ENCODE assay signal across 8 cellular contexts in the genomic region with DNA sequence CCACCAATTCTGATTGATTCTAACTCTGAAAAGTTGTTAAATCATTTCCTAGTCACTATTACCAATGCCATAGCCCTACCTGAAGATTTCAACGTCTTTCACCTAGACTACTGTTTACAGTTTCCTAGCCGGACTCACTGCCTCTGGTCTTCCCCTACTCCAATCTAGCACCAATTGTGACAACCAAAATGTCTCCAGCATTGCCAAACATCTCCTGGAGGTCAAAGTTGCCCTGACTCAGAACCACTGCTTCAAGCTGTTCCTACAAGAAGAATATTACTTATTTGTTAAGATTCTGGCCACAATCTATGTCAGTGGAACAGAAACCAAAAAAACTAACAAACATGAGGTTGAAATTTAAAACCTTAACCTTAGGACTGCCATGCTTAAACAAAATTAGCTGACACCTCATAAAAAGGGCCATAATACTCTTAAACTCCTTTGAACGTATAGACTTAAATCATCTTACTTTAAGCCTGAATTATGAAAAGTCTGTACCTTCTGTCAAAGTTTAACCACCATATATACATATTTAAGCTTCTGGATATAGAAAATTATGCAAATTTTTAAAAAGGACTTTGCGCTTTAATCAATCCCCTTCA. TPM values are rescaled to one million over a fixed set of nuclear protein-coding genes. Genes with fewer than 3 reads are reported as not detected.
DNase-seq lines count a peak whose midpoint lies in the region; ATAC-seq and TF ChIP-seq lines count a peak whose summit lies in the region.

No MANE protein-coding gene starts in this region.

- peak overlapping the region; percentile 98 for H3K9ac ChIP-seq in PC-3 (ENCODE audit: low read length)
- H3K9ac ChIP-seq in trophoblast cell (ENCODE audit: low read length), result no peak overlapping the region

- intact Hi-C loops in PC-3 (cut with micrococcal nuclease), result loop anchor here (5.0 to 10.0 kb wide), 3 partner anchors 82 to 511 kb away; a partner anchor contains a TSS

- no peak overlapping the region for H4K12ac ChIP-seq in trophoblast cell (ENCODE audit: low read depth, low read length)

- TF ChIP-seq CTCF in PC-3 (conservative IDR thresholded peaks at IDR 0.05; ENCODE audit: low read depth, low read length) (no peak), epithelial cell of esophagus (IDR thresholded peaks at IDR 0.05; ENCODE audit: insufficient read depth, low read depth, low read length, missing control alignments) (no peak)

- H4K8ac ChIP-seq in trophoblast cell (ENCODE audit: low read depth, low read length), result no peak overlapping the region

- no peak overlapping the region for H3K18ac ChIP-seq in trophoblast cell (ENCODE audit: low read length)

- H3K79me1 ChIP-seq in trophoblast cell (ENCODE audit: low read length), result peaks cover 13% of the 10 kb centered on the region

- H3K36me3 ChIP-seq in PC-3 (ENCODE audit: low read depth, low read length), result peaks cover 22% of the 10 kb centered on the region; the same call in 1 of the 2 replicates
- H3K36me3 ChIP-seq in trophoblast cell (ENCODE audit: control insufficient read depth in 1 of 2, insufficient read depth in 2 of 2, low read length in 2 of 2), result peaks cover 14 to 20% of the 10 kb centered on the region in 2 experiments

- CTCF ChIA-PET in PC-3 (lab: Charles Lee), result no interaction called here

- H3K14ac ChIP-seq in trophoblast cell (ENCODE audit: low read length), result no peak overlapping the region

- H3K4me1 ChIP-seq in PC-3 (ENCODE audit: insufficient read depth, low read length) (peaks cover 12% of the 10 kb centered on the region), trophoblast cell (ENCODE audit: control insufficient read depth in 1 of 2, insufficient read depth in 2 of 2, low read length in 2 of 2) (peaks cover 0 to 2% of the 10 kb centered on the region in 2 experiments)

- H2BK120ac ChIP-seq in trophoblast cell (ENCODE audit: insufficient read depth, low read length, poor library complexity), result no peak overlapping the region

- H3K23ac ChIP-seq in trophoblast cell (ENCODE audit: low read length), result no peak overlapping the region

- no peaks in the 10 kb centered on the region for H3K27me3 ChIP-seq in PC-3 (ENCODE audit: low read length)
- H3K27me3 ChIP-seq in trophoblast cell (ENCODE audit: insufficient read depth, low read length), result no peaks in the 10 kb centered on the region

- BruUV-seq in PC-3 (replicated peaks; lab: Mats Ljungman, UMichigan), result no TSS peak

- no peaks in the 10 kb centered on the region for H3K9me2 ChIP-seq in PC-3 (replicated peaks; ENCODE audit: low read length)

- ATAC-seq in PC-3 (no peak), HG03159 (IDR thresholded peaks at IDR 0.05; ENCODE audit: unreplicated experiment) (no peak)

- H3K27ac ChIP-seq in PC-3 (ENCODE audit: low read length) (no peak overlapping the region), trophoblast cell (ENCODE audit: low read depth, low read length) (no peak overlapping the region)

- H4K20me1 ChIP-seq in PC-3 (ENCODE audit: low read length), result 0 out of 2 replicates have a peak, but pooled peaks cover 8% of the 10 kb centered on the region

- H3K4me3 ChIP-seq in PC-3 (ENCODE audit: low read length) (peak overlapping the region; percentile 96), epithelial cell of esophagus (ENCODE audit: low read length) (peak overlapping the region; percentile 74), trophoblast cell (ENCODE audit: low read depth, low read length) (no peak overlapping the region)

- H3K4me2 ChIP-seq in PC-3 (ENCODE audit: low read length) (peak overlapping the region; percentile 98), trophoblast cell (ENCODE audit: low read length) (no peak overlapping the region)

- POLR2A ChIA-PET in PC-3 (lab: Charles Lee; ENCODE audit: unreplicated experiment), result interaction anchor here (0.7 kb wide), 1 partner anchor 516 kb away, joined by 9 read pairs; no protein-coding TSS in a partner anchor

- no peak overlapping the region for H4K91ac ChIP-seq in trophoblast cell (ENCODE audit: low read depth, low read length)

- WGBS in trophoblast cell (ENCODE audit: extremely low coverage, insufficient coverage, insufficient read length), result no CpG with 5 or more reads among the region's 4 CpGs

- H2BK5ac ChIP-seq in trophoblast cell (ENCODE audit: low read depth, low read length, poor library complexity), result no peak overlapping the region

- no peak overlapping the region for H2AK5ac ChIP-seq in trophoblast cell (ENCODE audit: low read length)

- H3K79me2 ChIP-seq in PC-3 (ENCODE audit: low read length) (peaks cover 66% of the 10 kb centered on the region), trophoblast cell (ENCODE audit: control insufficient read depth, insufficient read depth, low read length, poor library complexity) (peaks cover 16% of the 10 kb centered on the region)

- no peak overlapping the region for H2BK12ac ChIP-seq in trophoblast cell (ENCODE audit: low read length)

- H2AFZ ChIP-seq in PC-3 (ENCODE audit: low read length), result no peak overlapping the region
- H2AFZ ChIP-seq in trophoblast cell (ENCODE audit: insufficient read depth, low read length, poor library complexity), result no peak overlapping the region

- no peaks in the 10 kb centered on the region for H3F3A ChIP-seq in PC-3 (ENCODE audit: low read length, unreplicated experiment)

- H3K4ac ChIP-seq in trophoblast cell (ENCODE audit: low read depth, low read length), result peak overlapping the region; percentile 88

- DNase-seq in GM03348 (ENCODE audit: low spot score) (peak; percentile 16), PC-3 (peak; percentile 5), epithelial cell of esophagus (ENCODE audit: low read depth) (peak; percentile 41), trophoblast cell (no peak), NCI-H2081 treated with DMSO at 0.1 percent for 48 hours (lab: John Stamatoyannopoulos, UW) (no peak), NCI-H446 treated with DMSO at 0.1 percent for 48 hours (lab: John Stamatoyannopoulos, UW) (no peak), NCI-H526 treated with DMSO at 0.1 percent for 48 hours (lab: John Stamatoyannopoulos, UW) (no peak)

- H3K9me3 ChIP-seq in PC-3 (ENCODE audit: low read length), result no peaks in the 10 kb centered on the region
- H3K9me3 ChIP-seq in trophoblast cell (ENCODE audit: insufficient read depth, low read depth, low read length), result no peaks in the 10 kb centered on the region

RNA-seq across cellular contexts. Expression of a gene that starts 2.1 kb away (rescaled TPM):
- 39.9 and 49.8 TPM in 2 replicates for total RNA-seq in PC-3 (2014; rRNA removed)
- polyA plus RNA-seq in trophoblast cell (2013), result 32.5 and 33.8 TPM in 2 replicates

Comparison
In these comparisons a context has a peak if more than half of its experiments do, and no peak if none do; other contexts are left out.
1. DNase-seq: peak in GM03348 (single experiment), PC-3 (single experiment) and epithelial cell of esophagus (single experiment); none in trophoblast cell (0 of 2), NCI-H2081 treated with DMSO at 0.1 percent for 48 hours (single experiment), NCI-H446 treated with DMSO at 0.1 percent for 48 hours (single experiment) and NCI-H526 treated with DMSO at 0.1 percent for 48 hours (single experiment).